ENCODE assay signal across 8 cellular contexts in genomic region chr13:22563272-22563671, GRCh38.
"Had no signal": no experiment of that assay in that cellular context is flagged by ENCODE, and none has a peak within 500 bp of the region (broad histone marks: within the 10 kb centered on the region; RNA-seq: fewer than 3 reads in every experiment).

No MANE protein-coding gene starts in this region.

- H3K4me1 ChIP-seq: HAP-1 had no signal

- H3K27ac Mint-ChIP-seq: IgD-negative memory B cell had no signal

- H3K36me3 Mint-ChIP-seq: IgD-negative memory B cell had no signal

- DNase-seq: GM23248, GOT3, H7 had no signal

- H3K9ac ChIP-seq: GM23248, KMS-11 had no signal

- H3K9me3 ChIP-seq: HAP-1 had no signal

- H3K27ac ChIP-seq: GM23248, HL-60, KMS-11 had no signal

- FAIRE-seq: HepG2 had no signal

- H3K36me3 ChIP-seq: HAP-1 had no signal

- H3K27me3 Mint-ChIP-seq: IgD-negative memory B cell had no signal

- H3K4me3 ChIP-seq: GM23248, HAP-1 had no signal
